Comparison of ENCODE assay signal across 16 cellular contexts in the genomic region with DNA sequence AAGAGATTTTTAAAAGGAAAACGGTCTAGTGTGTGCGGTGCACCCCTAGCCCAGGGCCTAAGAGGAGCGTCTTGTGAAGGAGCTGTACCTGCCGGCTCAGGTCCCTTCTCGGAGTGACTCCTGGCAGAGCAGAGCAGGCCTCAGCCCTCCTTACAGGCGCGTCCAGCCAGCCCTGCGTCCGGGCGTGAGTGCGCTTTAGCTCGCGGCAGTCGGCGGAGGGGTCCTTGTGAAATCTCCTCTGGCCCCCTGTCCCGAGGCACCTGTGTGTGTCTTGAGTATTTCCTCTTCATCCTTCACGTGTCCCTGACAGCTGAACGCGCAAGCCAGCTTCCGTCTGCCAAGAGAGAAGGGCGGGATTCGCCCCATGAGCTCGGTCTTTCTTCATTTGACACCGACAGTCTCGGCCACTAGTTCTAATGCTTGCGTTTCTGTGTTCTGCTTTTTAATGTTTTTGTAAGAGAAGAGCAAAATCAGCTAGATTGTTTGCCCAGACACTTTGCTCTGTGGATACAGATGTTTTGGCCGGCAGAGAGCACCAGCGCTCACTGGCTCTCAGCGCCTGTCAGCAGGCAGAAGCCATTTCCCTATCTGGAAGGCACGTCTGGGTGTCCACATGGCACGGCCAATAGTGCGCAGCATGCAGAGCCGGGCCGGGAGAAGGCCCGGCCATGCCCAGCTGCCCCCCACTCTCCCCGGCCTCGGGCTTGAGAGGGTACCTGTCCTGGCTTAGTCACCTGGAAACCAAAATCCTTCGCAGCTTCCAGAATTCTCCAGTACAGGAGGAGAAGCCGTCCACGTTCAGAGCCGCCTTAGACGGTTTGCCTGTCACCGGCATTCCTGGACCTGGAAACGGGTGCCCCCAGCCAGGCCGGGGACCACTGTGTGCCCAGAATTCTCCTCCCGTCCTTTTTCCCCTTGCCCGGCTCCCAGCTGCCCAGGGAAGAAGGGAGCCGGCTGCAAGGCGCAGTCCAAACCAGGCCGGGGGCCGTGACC. TPM values are rescaled to one million over a fixed set of nuclear protein-coding genes. Genes with fewer than 3 reads are reported as not detected.
DNase-seq lines count a peak whose midpoint lies in the region; ATAC-seq, FAIRE-seq and TF ChIP-seq lines count a peak whose summit lies in the region.
"Had no signal": no experiment of that assay in that cellular context is flagged by ENCODE, and none has a peak within 500 bp of the region (broad histone marks: within the 10 kb centered on the region; RNA-seq: fewer than 3 reads in every experiment).

No MANE protein-coding gene starts in this region.

- H3K9me3 Mint-ChIP-seq in CD14-positive monocyte = peaks cover 0 to 4% (median 0%) of the 10 kb centered on the region in 7 donors
- H3K9me3 Mint-ChIP-seq: activated CD4-positive, alpha-beta memory T cell treated with anti-CD3 and anti-CD28 coated beads for 36 hours; stimulated activated naive CD8-positive, alpha-beta T cell treated with anti-CD3 and anti-CD28 coated beads, Interleukin-15, amount 100 ng/mL, for 72 hours had no signal

- WGBS in heart left ventricle, 4 donors = 80 to 85% (median 84%) methylated on average over 42 to 51 of the region's 51 CpGs
- WGBS in pancreas, 2 donors = 57 to 62% methylated on average over 49 to 51 of the region's 51 CpGs

- H3K4me3 Mint-ChIP-seq in CD14-positive monocyte = no peak overlapping the region
- H3K4me3 Mint-ChIP-seq in T-helper 17 cell = no peak overlapping the region
- H3K4me3 Mint-ChIP-seq: activated CD4-positive, alpha-beta memory T cell treated with anti-CD3 and anti-CD28 coated beads for 36 hours; stimulated activated naive CD8-positive, alpha-beta T cell treated with anti-CD3 and anti-CD28 coated beads, Interleukin-15, amount 100 ng/mL, for 72 hours had no signal

- H3K36me3 Mint-ChIP-seq in CD14-positive monocyte = peaks cover 20 to 54% of the 10 kb centered on the region in 2 donors
- H3K36me3 Mint-ChIP-seq in T-helper 17 cell (ENCODE audit: low read depth) = no peaks in the 10 kb centered on the region

- H3K27me3 Mint-ChIP-seq in CD14-positive monocyte (ENCODE audit: low read depth in 3 of 3) (no peaks in the 10 kb centered on the region), T-helper 17 cell (no peaks in the 10 kb centered on the region)
- H3K27me3 Mint-ChIP-seq: activated CD4-positive, alpha-beta memory T cell treated with anti-CD3 and anti-CD28 coated beads for 36 hours; stimulated activated naive CD8-positive, alpha-beta T cell treated with anti-CD3 and anti-CD28 coated beads, Interleukin-15, amount 100 ng/mL, for 72 hours had no signal

- no peak for ATAC-seq in T-helper 17 cell
- ATAC-seq in heart left ventricle = peak in 3 of 4 donors; percentile 6 to 49 (median 15)
- ATAC-seq in pancreas = peak in 3 of 4 donors; percentile 23 to 44 (median 24)
- no peak for ATAC-seq in omental fat pad (ENCODE audit: low FRiP score)
- ATAC-seq: stimulated activated naive CD8-positive, alpha-beta T cell treated with anti-CD3 and anti-CD28 coated beads, Interleukin-15, amount 100 ng/mL, for 72 hours had no signal

- no peak for FAIRE-seq in pancreas (lab: Jason Lieb, UNC)
- no peak for FAIRE-seq in H54 (lab: Jason Lieb, UNC)
- FAIRE-seq: HTR-8/SVneo had no signal

- intact Hi-C loops in CD14-positive monocyte (cut with micrococcal nuclease) = loop anchor here in 1 of 2 donors (10.0 kb wide), 1 partner anchor 271 kb away; no protein-coding TSS in a partner anchor
- intact Hi-C loops in heart left ventricle (cut with DNase I) = no loop called here
- intact Hi-C loops in pancreas (cut with DNase I) = no loop called here

- H3K4me1 ChIP-seq in heart left ventricle = peaks cover 0 to 81% (median 49%) of the 10 kb centered on the region in 12 donors
- peaks cover 39 to 51% (median 41%) of the 10 kb centered on the region in 3 donors for H3K4me1 ChIP-seq in pancreas

- peak; percentile 28 for DNase-seq in CD14-positive monocyte (ENCODE audit: low spot score)
- no peak for DNase-seq in T-helper 17 cell
- peak in 4 of 5 donors; percentile 16 to 59 (median 40) for DNase-seq in heart left ventricle
- DNase-seq in pancreas = peak in 3 of 6 donors; percentile 29 to 75 (median 59)
- DNase-seq in HPDE6-E6E7 (ENCODE audit: extremely low spot score) = no peak
- no peak for DNase-seq in omental fat pad (ENCODE audit: low spot score)
- DNase-seq in H54 (ENCODE audit: insufficient read length, low spot score) = no peak
- DNase-seq in NOMO-1 (lab: John Stamatoyannopoulos, UW; ENCODE audit: unreplicated experiment in 2 of 2) = no peak
- DNase-seq: activated CD4-positive, alpha-beta memory T cell treated with anti-CD3 and anti-CD28 coated beads for 36 hours; activated naive CD4-positive, alpha-beta T cell treated with Interleukin-2 at 50 U/mL for 16 hours; NCI-H524 treated with DMSO at 0.1 percent for 48 hours; RPMI8226; stimulated activated naive CD8-positive, alpha-beta T cell treated with anti-CD3 and anti-CD28 coated beads, Interleukin-15, amount 100 ng/mL, for 72 hours; T-helper 9 cell had no signal

- no peak overlapping the region for H3K4me3 ChIP-seq in heart left ventricle
- H3K4me3 ChIP-seq in pancreas = no peak overlapping the region
- H3K4me3 ChIP-seq: cardiac muscle cell had no signal

- H3K27ac Mint-ChIP-seq in CD14-positive monocyte (peak overlapping the region in 3 of 7 donors; percentile 2 to 61 (median 16)), T-helper 17 cell (peak overlapping the region; percentile 84)
- H3K27ac Mint-ChIP-seq: activated CD4-positive, alpha-beta memory T cell treated with anti-CD3 and anti-CD28 coated beads for 36 hours had no signal

- H3K9me3 ChIP-seq in T-helper 17 cell (ENCODE audit: control insufficient read depth, low read length, poor library complexity, severe bottlenecking) (no peaks in the 10 kb centered on the region), heart left ventricle (no peaks in the 10 kb centered on the region), pancreas (no peaks in the 10 kb centered on the region)

- no peak for TF ChIP-seq POLR2A in heart left ventricle (IDR thresholded peaks at IDR 0.05)
- no peak for TF ChIP-seq POLR2A in H54 (IDR thresholded peaks at IDR 0.05; ENCODE audit: low read depth, low read length)

- H3K27ac ChIP-seq in heart left ventricle (peak overlapping the region in 1 of 12 donors; percentile 46), pancreas (peak overlapping the region in 1 of 4 donors; percentile 23)
- H3K27ac ChIP-seq: cardiac muscle cell had no signal

- no peaks in the 10 kb centered on the region for H3K27me3 ChIP-seq in heart left ventricle
- H3K27me3 ChIP-seq in pancreas = no peaks in the 10 kb centered on the region
- H3K27me3 ChIP-seq: cardiac muscle cell had no signal

- H3K4me1 Mint-ChIP-seq in CD14-positive monocyte (peaks cover 10% of the 10 kb centered on the region), T-helper 17 cell (peaks cover 17% of the 10 kb centered on the region)

- TF ChIP-seq CTCF in CD14-positive monocyte (IDR thresholded peaks at IDR 0.05) = no peak
- peak in 1 of 12 donors; percentile 3 for TF ChIP-seq CTCF in heart left ventricle (IDR thresholded peaks at IDR 0.05)
- no peak for TF ChIP-seq CTCF in pancreas (IDR thresholded peaks at IDR 0.05)
- no peak for TF ChIP-seq CTCF in omental fat pad (IDR thresholded peaks at IDR 0.05)

- H3K36me3 ChIP-seq in heart left ventricle (peaks cover 0 to 34% (median 23%) of the 10 kb centered on the region in 9 donors), pancreas (peaks cover 0 to 18% (median 13%) of the 10 kb centered on the region in 3 donors)

RNA-seq across cellular contexts. Expression of a gene that starts 7.0 kb away (rescaled TPM):
- polyA plus RNA-seq in CD14-positive monocyte = 10 to 100 TPM; 20.1 to 25.5 TPM
- 10 to 100 TPM; 58.5 to 81.0 TPM for total RNA-seq in T-helper 17 cell
- 10 to 100 TPM; 14.6 to 27.3 (median 18.6) TPM for total RNA-seq in heart left ventricle
- 10 to 100 TPM; 19.7 to 34.1 TPM for polyA plus RNA-seq in heart left ventricle
- 10 to 100 TPM; 13.1 to 23.8 (median 19.9) TPM for total RNA-seq in pancreas
- 10 to 100 TPM; 52.6 to 94.5 TPM for polyA plus RNA-seq in pancreas
- total RNA-seq in omental fat pad = 10 to 100 TPM; 18.7 to 28.5 (median 23.5) TPM

RNA-seq across cellular contexts. Expression of a gene that starts 51.0 kb away (rescaled TPM):
- polyA plus RNA-seq in CD14-positive monocyte (10 to 100 TPM; 44.2 to 51.5 TPM), heart left ventricle (100 to 1,000 TPM; 111 to 148 TPM), pancreas (10 to 100 TPM; 67.7 to 93.2 TPM)
- total RNA-seq in T-helper 17 cell (10 to 100 TPM; 89.7 to 97.5 TPM), heart left ventricle (100 to 1,000 TPM; 117 to 203 (median 157) TPM), pancreas (10 to 100 TPM; 42.6 to 68.3 (median 52.5) TPM), omental fat pad (100 to 1,000 TPM; 124 to 245 (median 174) TPM)

Comparison
In these comparisons a context has a peak if more than half of its experiments do, and no peak if none do; other contexts are left out.
1. DNase-seq: peak in CD14-positive monocyte (single experiment) and heart left ventricle (4 of 5); none in T-helper 17 cell (0 of 3), HPDE6-E6E7 (single experiment), omental fat pad (single experiment), H54 (single experiment) and NOMO-1 (0 of 2).
2. ATAC-seq: peak in heart left ventricle (3 of 4) and pancreas (3 of 4); none in T-helper 17 cell (single experiment) and omental fat pad (single experiment).